8 cellular contexts compared by ENCODE assay signal in genomic region chr19:35510626-35510964, GRCh38. TPM values are rescaled to one million over a fixed set of nuclear protein-coding genes. Genes with fewer than 3 reads are reported as not detected.
DNase-seq lines count a peak whose midpoint lies in the region; ATAC-seq and TF ChIP-seq lines count a peak whose summit lies in the region.

No MANE protein-coding gene starts in this region.

- H3K4me1 Mint-ChIP-seq in HFFc6 (ENCODE audit: low read depth) (peaks cover 16% of the 10 kb centered on the region), nephron progenitor cell (peaks cover 61% of the 10 kb centered on the region)
- peaks cover 8% of the 10 kb centered on the region for H3K4me1 Mint-ChIP-seq in T-helper 2 cell treated with Interferon-gamma antibody and Interleukin-4, amounts not matched to agents 5 μg/mL and 100 μg/mL, for 36 hours (ENCODE audit: low read depth)

- CTCF ChIA-PET in A673 (lab: Charles Lee), result interaction anchor here (0.6 to 1.0 kb wide), 3 partner anchors 30 to 153 kb away, joined by 3 read pairs; partner anchors contain the start of gene FFAR3

- H3K4me3 Mint-ChIP-seq in HFFc6 (no peak overlapping the region), nephron progenitor cell (peak overlapping the region; percentile 90)
- no peak overlapping the region for H3K4me3 Mint-ChIP-seq in T-helper 2 cell treated with Interferon-gamma antibody and Interleukin-4, amounts not matched to agents 5 μg/mL and 100 μg/mL, for 36 hours

- no peaks in the 10 kb centered on the region for H3K4me1 ChIP-seq in A673 (ENCODE audit: insufficient read depth, low read length, poor library complexity, severe bottlenecking)

- H3K4me3 ChIP-seq in A673 (ENCODE audit: low read depth, low read length, poor library complexity, severe bottlenecking) (no peak overlapping the region), dorsolateral prefrontal cortex (peak overlapping the region in 52 of 59 donors; percentile 20 to 70 (median 54))

- BruUV-seq in A673 (replicated peaks; lab: Mats Ljungman, UMichigan), result no TSS peak

- H3K9me3 ChIP-seq in A673 (ENCODE audit: low read depth, low read length, poor library complexity, severe bottlenecking), result no peaks in the 10 kb centered on the region

- no peak overlapping the region for H3K27ac Mint-ChIP-seq in HFFc6
- no peak overlapping the region for H3K27ac Mint-ChIP-seq in nephron progenitor cell
- H3K27ac Mint-ChIP-seq in T-helper 2 cell treated with Interferon-gamma antibody and Interleukin-4, amounts not matched to agents 5 μg/mL and 100 μg/mL, for 36 hours, result no peak overlapping the region

- H3K9me3 Mint-ChIP-seq in HFFc6 (no peaks in the 10 kb centered on the region), nephron progenitor cell (no peaks in the 10 kb centered on the region)
- H3K9me3 Mint-ChIP-seq in T-helper 2 cell treated with Interferon-gamma antibody and Interleukin-4, amounts not matched to agents 5 μg/mL and 100 μg/mL, for 36 hours, result no peaks in the 10 kb centered on the region

- DNase-seq in A673 (ENCODE audit: low spot score) (no peak), HFFc6 (no peak), dorsolateral prefrontal cortex (no peak), nephron progenitor cell (no peak), nucleus accumbens (lab: John Stamatoyannopoulos, UW) (no peak), RPMI8226 (no peak)
- DNase-seq in T-helper 2 cell treated with Interferon-gamma antibody and Interleukin-4, amounts not matched to agents 5 μg/mL and 100 μg/mL, for 36 hours (ENCODE audit: low spot score), result no peak

- H3K27ac ChIP-seq in A673 (ENCODE audit: low read depth, low read length, poor library complexity, severe bottlenecking) (no peak overlapping the region), dorsolateral prefrontal cortex (peak overlapping the region in 6 of 59 donors; percentile 6 to 71 (median 42))

- POLR2A ChIA-PET in A673 (lab: Charles Lee; ENCODE audit: low non-redundant PET), result no interaction called here

- TF ChIP-seq POLR2A in GM18505 (IDR thresholded peaks at IDR 0.05; ENCODE audit: borderline replicate concordance, extremely low read depth, insufficient read depth, insufficient read length), result no peak

- H3K27me3 Mint-ChIP-seq in HFFc6 (ENCODE audit: insufficient read depth) (peaks cover 61% of the 10 kb centered on the region), nephron progenitor cell (ENCODE audit: low read depth, poor library complexity) (peaks cover 71% of the 10 kb centered on the region)
- H3K27me3 Mint-ChIP-seq in T-helper 2 cell treated with Interferon-gamma antibody and Interleukin-4, amounts not matched to agents 5 μg/mL and 100 μg/mL, for 36 hours (ENCODE audit: low read depth), result peaks cover 57% of the 10 kb centered on the region

- no peaks in the 10 kb centered on the region for H3K36me3 Mint-ChIP-seq in HFFc6 (ENCODE audit: low read depth)
- no peaks in the 10 kb centered on the region for H3K36me3 Mint-ChIP-seq in nephron progenitor cell (ENCODE audit: low read depth)
- H3K36me3 Mint-ChIP-seq in T-helper 2 cell treated with Interferon-gamma antibody and Interleukin-4, amounts not matched to agents 5 μg/mL and 100 μg/mL, for 36 hours (ENCODE audit: low read depth), result no peaks in the 10 kb centered on the region

- intact Hi-C loops in A673 (cut with micrococcal nuclease; ENCODE audit: unreplicated experiment) (no loop called here), dorsolateral prefrontal cortex (cut with DNase I) (loop anchor here in 1 of 2 donors (10.0 kb wide), 1 partner anchor 84 kb away; no protein-coding TSS in a partner anchor)

- H3K36me3 ChIP-seq in A673 (ENCODE audit: insufficient read depth, low read length, poor library complexity, severe bottlenecking), result no peaks in the 10 kb centered on the region

- H3K27me3 ChIP-seq in A673 (replicated peaks; ENCODE audit: insufficient read depth, low read depth, low read length, poor library complexity) (peaks cover 87% of the 10 kb centered on the region), dorsolateral prefrontal cortex (peaks cover 0 to 50% (median 7%) of the 10 kb centered on the region in 45 donors)

- ATAC-seq in GM18505 (IDR thresholded peaks at IDR 0.05; ENCODE audit: unreplicated experiment), result no peak

- peak; percentile 5; the same call in 1 of the 2 replicates for TF ChIP-seq CTCF in A673 (conservative IDR thresholded peaks at IDR 0.05; ENCODE audit: low read depth, low read length)
- peak; percentile 12 for TF ChIP-seq CTCF in HFFc6 (IDR thresholded peaks at IDR 0.05)
- TF ChIP-seq CTCF in dorsolateral prefrontal cortex (IDR thresholded peaks at IDR 0.05 in 54 of 56, conservative IDR thresholded peaks at IDR 0.05 in 2 of 56; ENCODE audit: low read depth in 1 of 56, partially characterized antibody in 56 of 56), result peak in 9 of 56 donors; percentile 0 to 32 (median 9)
- TF ChIP-seq CTCF in nephron progenitor cell (IDR thresholded peaks at IDR 0.05), result no peak

RNA-seq across cellular contexts. Expression of gene DMKN, which starts 2.9 kb away (rescaled TPM):
- not detected in 2 replicates for total RNA-seq in A673 (2021)
- under 1 TPM in 3 of 6 experiments, not detected in 3; 0.27 to 0.75 (median 0.73) TPM for total RNA-seq in HFFc6 (2021; fragmentation: NEBNext Ultra II Directional; extraction: Animal tissue kit (Norgen Biotek cat#: 25700))
- total RNA-seq in dorsolateral prefrontal cortex, result 10 to 100 TPM; 10.5 to 46.4 (median 22.2) TPM

RNA-seq across cellular contexts. Expression of gene SBSN, which starts 17.5 kb away (rescaled TPM):
- not detected in 2 replicates for total RNA-seq in A673 (2021)
- 1 to 10 TPM; 1.6 to 3.3 (median 2.0) TPM for total RNA-seq in HFFc6 (2021; fragmentation: NEBNext Ultra II Directional; extraction: Animal tissue kit (Norgen Biotek cat#: 25700))
- total RNA-seq in dorsolateral prefrontal cortex, result 1 to 10 TPM in 15 of 120 experiments, under 1 TPM in 52, not detected in 53; 0.23 to 2.7 (median 0.60) TPM

RNA-seq across cellular contexts. Expression of gene KRTDAP, which starts 20.3 kb away (rescaled TPM):
- total RNA-seq in A673 (2021) (not detected in 2 replicates), dorsolateral prefrontal cortex (1 to 10 TPM in 16 of 120 experiments, not detected in 104; 1.0 to 3.0 (median 1.5) TPM)
- not detected for total RNA-seq in HFFc6 (2021; fragmentation: NEBNext Ultra II Directional; extraction: Animal tissue kit (Norgen Biotek cat#: 25700))

RNA-seq across cellular contexts. Expression of gene GAPDHS, which starts 22.7 kb away (rescaled TPM):
- total RNA-seq in A673 (2021) (not detected in 2 replicates), dorsolateral prefrontal cortex (under 1 TPM in 6 of 120 experiments, not detected in 114; 0.26 to 0.94 (median 0.38) TPM)
- not detected for total RNA-seq in HFFc6 (2021; fragmentation: NEBNext Ultra II Directional; extraction: Animal tissue kit (Norgen Biotek cat#: 25700))

RNA-seq across cellular contexts. Expression of gene TMEM147, which starts 34.8 kb away (rescaled TPM):
- total RNA-seq in A673 (2021) (105 and 115 TPM in 2 replicates), dorsolateral prefrontal cortex (10 to 100 TPM; 38.2 to 73.0 (median 54.7) TPM)
- 100 to 1,000 TPM; 104 to 130 (median 115) TPM for total RNA-seq in HFFc6 (2021; fragmentation: NEBNext Ultra II Directional; extraction: Animal tissue kit (Norgen Biotek cat#: 25700))
